ENCODE assay signal across 16 cellular contexts in the genomic region with DNA sequence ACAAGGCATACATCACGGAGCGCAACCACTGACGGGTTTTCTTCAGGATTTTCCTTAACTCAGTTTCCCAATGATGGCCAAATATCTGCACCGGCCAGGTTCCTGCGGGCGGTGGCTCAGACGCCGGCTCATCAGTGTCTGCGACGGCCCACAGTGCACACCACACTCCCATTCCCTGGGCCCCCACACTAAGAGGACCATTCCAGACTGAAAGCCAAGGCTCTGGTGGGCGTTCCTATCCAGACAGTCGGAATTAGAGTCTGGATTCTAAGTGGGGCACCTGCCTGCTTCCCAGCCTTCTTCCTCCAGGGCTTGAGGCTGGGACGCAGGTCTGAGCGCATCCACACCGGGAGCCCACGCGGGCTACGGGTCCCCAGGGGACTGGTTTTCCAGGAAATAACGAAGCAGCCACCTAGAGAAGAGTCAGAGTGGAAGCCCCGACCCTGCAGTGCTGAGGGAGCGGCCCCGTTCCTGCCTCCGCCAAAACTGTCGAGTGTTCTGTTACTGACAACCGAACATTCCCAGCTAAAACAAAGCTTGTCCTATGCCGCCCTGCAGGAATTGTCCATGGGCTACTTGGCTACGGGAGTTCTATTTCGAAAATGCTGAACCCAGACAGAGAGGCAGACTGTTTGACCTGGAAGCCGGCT.
A peak's percentile ranks its signal among the peaks of the same experiment; 100 is the strongest.
DNase-seq lines count a peak whose midpoint lies in the region; ATAC-seq and TF ChIP-seq lines count a peak whose summit lies in the region.
"Had no signal": no experiment of that assay in that cellular context is flagged by ENCODE, and none has a peak within 500 bp of the region (broad histone marks: within the 10 kb centered on the region; RNA-seq: fewer than 3 reads in every experiment).

No MANE protein-coding gene starts in this region.

- H3T11ph ChIP-seq in H9 (ENCODE audit: low read length) = no peak overlapping the region

- TF ChIP-seq POLR2A in adrenal gland (IDR thresholded peaks at IDR 0.05) = no peak

- no peak overlapping the region for H3K4ac ChIP-seq in H9 (ENCODE audit: low read depth, low read length)
- no peak overlapping the region for H3K4ac ChIP-seq in neuronal stem cell (ENCODE audit: low read length)

- H3K23ac ChIP-seq in H9 (ENCODE audit: insufficient read length, low read depth, low read length) (no peak overlapping the region), neuronal stem cell (ENCODE audit: low read depth, low read length, poor library complexity) (no peak overlapping the region)

- no peak overlapping the region for H4K5ac ChIP-seq in H9 (ENCODE audit: insufficient read length, low read depth, low read length)

- H3K4me3 Mint-ChIP-seq in activated CD8-positive, alpha-beta memory T cell treated with anti-CD3 and anti-CD28 coated beads, Interleukin-2, amount 10 ng/mL, durations not matched to agents 7 days and 5 days = no peak overlapping the region
- no peak overlapping the region for H3K4me3 Mint-ChIP-seq in H9
- H3K4me3 Mint-ChIP-seq: B cell; CD8-positive, alpha-beta T cell had no signal

- CTCF ChIA-PET in activated CD8-positive, alpha-beta memory T cell treated with anti-CD3 and anti-CD28 coated beads, Interleukin-2, amount 10 ng/mL, durations not matched to agents 7 days and 5 days (lab: Charles Lee) = no interaction called here

- no peaks in the 10 kb centered on the region for H3K23me2 ChIP-seq in H9 (ENCODE audit: insufficient read length, low read depth, low read length, poor library complexity, severe bottlenecking)

- TF ChIP-seq CTCF in H9 (conservative IDR thresholded peaks at IDR 0.05) = no peak
- no peak for TF ChIP-seq CTCF in adrenal gland (IDR thresholded peaks at IDR 0.05)

- H3K9me3 ChIP-seq in H9 (ENCODE audit: control insufficient read depth, low read depth, low read length) (no peaks in the 10 kb centered on the region), adrenal gland (replicated peaks in 1 of 3) (no peaks in the 10 kb centered on the region), neuronal stem cell (replicated peaks in 1 of 2; ENCODE audit: control insufficient read depth in 2 of 2, insufficient read depth in 1 of 2, low read depth in 1 of 2, low read length in 2 of 2) (peaks cover 0 to 12% of the 10 kb centered on the region in 2 donors)
- H3K9me3 ChIP-seq: BLaER1 treated with 17β-estradiol and CSF1 and Interleukin-3, amounts not matched to agents 10 nM and 100 nM; HAP-1 had no signal

- H3K14ac ChIP-seq in H9 (ENCODE audit: insufficient read depth, low read length) = no peak overlapping the region
- H3K14ac ChIP-seq in neuronal stem cell (ENCODE audit: low read length) = no peak overlapping the region

- no peaks in the 10 kb centered on the region for H3K36me3 Mint-ChIP-seq in activated CD8-positive, alpha-beta memory T cell treated with anti-CD3 and anti-CD28 coated beads, Interleukin-2, amount 10 ng/mL, durations not matched to agents 7 days and 5 days
- H3K36me3 Mint-ChIP-seq in H9 (ENCODE audit: insufficient read depth in 1 of 3, low read depth in 3 of 3) = peaks cover 0 to 2% (median 0%) of the 10 kb centered on the region in 3 experiments; a peak in 2 of 7 replicates
- H3K36me3 Mint-ChIP-seq: CD8-positive, alpha-beta T cell had no signal

- H2AFZ ChIP-seq in H9 (ENCODE audit: low read length) = no peak overlapping the region
- H2AFZ ChIP-seq in neuronal stem cell (ENCODE audit: low read length) = no peak overlapping the region

- H3K56ac ChIP-seq in H9 (ENCODE audit: insufficient read length, low read depth, low read length) = no peak overlapping the region

- H3K27me3 Mint-ChIP-seq in activated CD8-positive, alpha-beta memory T cell treated with anti-CD3 and anti-CD28 coated beads, Interleukin-2, amount 10 ng/mL, durations not matched to agents 7 days and 5 days = peaks cover 2% of the 10 kb centered on the region
- H3K27me3 Mint-ChIP-seq in H9 (ENCODE audit: low read depth) = peaks cover 7% of the 10 kb centered on the region

- no peaks in the 10 kb centered on the region for H3K4me1 Mint-ChIP-seq in activated CD8-positive, alpha-beta memory T cell treated with anti-CD3 and anti-CD28 coated beads, Interleukin-2, amount 10 ng/mL, durations not matched to agents 7 days and 5 days
- H3K4me1 Mint-ChIP-seq in H9 = peaks cover 2 to 3% of the 10 kb centered on the region in 2 experiments; a peak in 2 of 4 replicates
- H3K4me1 Mint-ChIP-seq: B cell had no signal

- H2BK20ac ChIP-seq in H9 (ENCODE audit: low read depth, low read length, poor library complexity, severe bottlenecking) = no peak overlapping the region

- H3K79me1 ChIP-seq in H9 (ENCODE audit: insufficient read depth, low read depth, low read length, poor library complexity, severe bottlenecking) (no peaks in the 10 kb centered on the region), neuronal stem cell (ENCODE audit: low read depth, low read length) (peaks cover 2% of the 10 kb centered on the region)

- H3K27ac Mint-ChIP-seq in activated CD8-positive, alpha-beta memory T cell treated with anti-CD3 and anti-CD28 coated beads, Interleukin-2, amount 10 ng/mL, durations not matched to agents 7 days and 5 days = no peak overlapping the region
- no peak overlapping the region for H3K27ac Mint-ChIP-seq in H9
- H3K27ac Mint-ChIP-seq: B cell; CD8-positive, alpha-beta T cell had no signal

- H3K4me1 ChIP-seq in H9 (ENCODE audit: insufficient read depth, low read length) = no peaks in the 10 kb centered on the region
- H3K4me1 ChIP-seq in adrenal gland (replicated peaks in 1 of 2) = peaks cover 0 to 13% of the 10 kb centered on the region in 2 donors
- H3K4me1 ChIP-seq in neuronal stem cell (ENCODE audit: control insufficient read depth in 2 of 2, insufficient read depth in 1 of 2, low read depth in 1 of 2, low read length in 2 of 2) = no peaks in the 10 kb centered on the region
- H3K4me1 ChIP-seq: HAP-1 had no signal

- H3K18ac ChIP-seq in H9 (ENCODE audit: insufficient read length, low read depth, low read length) = no peak overlapping the region
- no peak overlapping the region for H3K18ac ChIP-seq in neuronal stem cell (ENCODE audit: low read length)

- no peaks in the 10 kb centered on the region for H4K20me1 ChIP-seq in H9 (ENCODE audit: control insufficient read depth, insufficient read depth, insufficient read length)

- H3K4me2 ChIP-seq in H9 (ENCODE audit: insufficient read depth, insufficient read length, low read length) = no peak overlapping the region
- no peak overlapping the region for H3K4me2 ChIP-seq in neuronal stem cell (ENCODE audit: insufficient read depth, low read length, poor library complexity, severe bottlenecking)
- H3K4me2 ChIP-seq: BLaER1 treated with 17β-estradiol and CSF1 and Interleukin-3, amounts not matched to agents 10 nM and 100 nM had no signal

- intact Hi-C loops in adrenal gland (cut with DNase I) = no loop called here

- DNase-seq in activated CD8-positive, alpha-beta memory T cell treated with anti-CD3 and anti-CD28 coated beads, Interleukin-2, amount 10 ng/mL, durations not matched to agents 7 days and 5 days = peak; percentile 15
- DNase-seq in activated CD8-positive, alpha-beta memory T cell treated with anti-CD3 and anti-CD28 coated beads, Interleukin-2, amount 50 U/mL, for 4 hours = no peak
- DNase-seq in H9 = peak; percentile 16
- DNase-seq in adrenal gland = no peak
- DNase-seq in neuronal stem cell (ENCODE audit: low spot score) = no peak
- no peak for DNase-seq in AML-193 (lab: John Stamatoyannopoulos, UW)
- DNase-seq in NCI-H2081 (lab: John Stamatoyannopoulos, UW) = no peak
- DNase-seq: 8988T; CD8-positive, alpha-beta T cell; DMS79 treated with DMSO at 0.1 percent for 48 hours; GF-D8; IMR-90 had no signal

- H3K4me3 ChIP-seq in adrenal gland (no peak overlapping the region), neuronal stem cell (ENCODE audit: low read length in 2 of 2) (no peak overlapping the region)
- H3K4me3 ChIP-seq: BLaER1 treated with 17β-estradiol and CSF1 and Interleukin-3, amounts not matched to agents 10 nM and 100 nM; HAP-1 had no signal

- no peak overlapping the region for H2BK5ac ChIP-seq in H9 (ENCODE audit: insufficient read length, low read length)
- no peak overlapping the region for H2BK5ac ChIP-seq in neuronal stem cell (ENCODE audit: low read length)

- H3K27me3 ChIP-seq in H9 (ENCODE audit: insufficient read depth, low read length) = no peaks in the 10 kb centered on the region
- H3K27me3 ChIP-seq in adrenal gland = no peaks in the 10 kb centered on the region
- no peaks in the 10 kb centered on the region for H3K27me3 ChIP-seq in neuronal stem cell (ENCODE audit: control insufficient read depth in 3 of 3, insufficient read depth in 3 of 3, low read depth in 1 of 3, low read length in 3 of 3)
- H3K27me3 ChIP-seq: BLaER1 treated with 17β-estradiol and CSF1 and Interleukin-3, amounts not matched to agents 10 nM and 100 nM had no signal

- no peak overlapping the region for H3K9ac ChIP-seq in H9 (ENCODE audit: extremely low read depth, insufficient read length, low read length)
- no peak overlapping the region for H3K9ac ChIP-seq in neuronal stem cell (ENCODE audit: low read depth, low read length, poor library complexity)
- H3K9ac ChIP-seq: BLaER1 treated with 17β-estradiol and CSF1 and Interleukin-3, amounts not matched to agents 10 nM and 100 nM had no signal

- H3K9me3 Mint-ChIP-seq in activated CD8-positive, alpha-beta memory T cell treated with anti-CD3 and anti-CD28 coated beads, Interleukin-2, amount 10 ng/mL, durations not matched to agents 7 days and 5 days (ENCODE audit: low read depth) = no peaks in the 10 kb centered on the region
- peaks cover 0 to 3% of the 10 kb centered on the region in 2 experiments; a peak in 2 of 5 replicates for H3K9me3 Mint-ChIP-seq in H9
- H3K9me3 Mint-ChIP-seq: CD8-positive, alpha-beta T cell had no signal

- no CpG with 5 or more reads among the region's 29 CpGs for WGBS in H9 (ENCODE audit: extremely low coverage, insufficient read length, low lambda C conversion rate)
- 90 to 96% (median 92%) methylated on average over 28 to 29 of the region's 29 CpGs for WGBS in adrenal gland, 4 donors
- WGBS in neuronal stem cell (ENCODE audit: extremely low coverage in 2 of 2, insufficient read length in 2 of 2, insufficient replicate concordance in 1 of 2), 2 donors = no CpG with 5 or more reads among the region's 29 CpGs

- H3K36me3 ChIP-seq in adrenal gland (replicated peaks in 1 of 2) = no peaks in the 10 kb centered on the region
- H3K36me3 ChIP-seq in neuronal stem cell (replicated peaks in 1 of 2; ENCODE audit: control insufficient read depth in 2 of 2, insufficient read depth in 2 of 2, low read length in 2 of 2) = no peaks in the 10 kb centered on the region
- H3K36me3 ChIP-seq: BLaER1 treated with 17β-estradiol and CSF1 and Interleukin-3, amounts not matched to agents 10 nM and 100 nM; HAP-1 had no signal

- H4K91ac ChIP-seq in H9 (ENCODE audit: insufficient read length, low read depth, low read length) (no peak overlapping the region), neuronal stem cell (ENCODE audit: low read depth, low read length, poor library complexity) (no peak overlapping the region)

- H4K8ac ChIP-seq in H9 (replicated peaks; ENCODE audit: insufficient read length, low read depth, low read length) (no peak overlapping the region), neuronal stem cell (ENCODE audit: low read depth, low read length) (no peak overlapping the region)

- H3K27ac ChIP-seq in H9 (ENCODE audit: insufficient read length, low read depth, low read length) = no peak overlapping the region
- H3K27ac ChIP-seq in adrenal gland = peak overlapping the region; percentile 52 to 91 (median 60)
- no peak overlapping the region for H3K27ac ChIP-seq in neuronal stem cell (replicated peaks; ENCODE audit: low read length)
- H3K27ac ChIP-seq: BLaER1 treated with 17β-estradiol and CSF1 and Interleukin-3, amounts not matched to agents 10 nM and 100 nM had no signal

- no peak overlapping the region for H2AK5ac ChIP-seq in H9 (ENCODE audit: insufficient read length, low read length)
- peak overlapping the region; percentile 2 for H2AK5ac ChIP-seq in neuronal stem cell (ENCODE audit: low read depth, low read length)

- no peaks in the 10 kb centered on the region for H3K79me2 ChIP-seq in H9 (ENCODE audit: insufficient read depth, low read length)

- no peak overlapping the region for H2BK120ac ChIP-seq in H9 (ENCODE audit: low read depth, low read length, poor library complexity, severe bottlenecking)
- H2BK120ac ChIP-seq in neuronal stem cell (ENCODE audit: low read depth, low read length) = no peak overlapping the region

- no peak for ATAC-seq in activated CD8-positive, alpha-beta memory T cell treated with anti-CD3 and anti-CD28 coated beads, Interleukin-2, amount 10 ng/mL, durations not matched to agents 7 days and 5 days
- no peak for ATAC-seq in GM18907 (IDR thresholded peaks at IDR 0.05; ENCODE audit: unreplicated experiment)
- ATAC-seq: CD8-positive, alpha-beta T cell had no signal

- H2BK15ac ChIP-seq in H9 (ENCODE audit: low read depth, low read length) = no peak overlapping the region
- no peak overlapping the region for H2BK15ac ChIP-seq in neuronal stem cell (ENCODE audit: low read length)

- H2BK12ac ChIP-seq in H9 (ENCODE audit: insufficient read length, low read depth, low read length) = no peak overlapping the region
- no peak overlapping the region for H2BK12ac ChIP-seq in neuronal stem cell (ENCODE audit: low read length)

Comparison
In these comparisons a context has a peak if more than half of its experiments do, and no peak if none do; other contexts are left out.
1. DNase-seq: peak in activated CD8-positive, alpha-beta memory T cell treated with anti-CD3 and anti-CD28 coated beads, Interleukin-2, amount 10 ng/mL, durations not matched to agents 7 days and 5 days (single experiment) and H9 (single experiment); none in activated CD8-positive, alpha-beta memory T cell treated with anti-CD3 and anti-CD28 coated beads, Interleukin-2, amount 50 U/mL, for 4 hours (single experiment), adrenal gland (0 of 7), neuronal stem cell (single experiment), AML-193 (0 of 2) and NCI-H2081 (0 of 2).
2. H3K27ac ChIP-seq: peak in adrenal gland (5 of 5); none in H9 (single experiment) and neuronal stem cell (single experiment).